19 cellular contexts compared by ENCODE assay signal in genomic region chr14:55355922-55356321, GRCh38.
"Had no signal": no experiment of that assay in that cellular context is flagged by ENCODE, and none has a peak within 500 bp of the region (broad histone marks: within the 10 kb centered on the region; RNA-seq: fewer than 3 reads in every experiment).

No MANE protein-coding gene starts in this region.

- ATAC-seq: left colon; naive thymus-derived CD4-positive, alpha-beta T cell; psoas muscle; stimulated activated naive CD8-positive, alpha-beta T cell treated with anti-CD3 and anti-CD28 coated beads, Interleukin-15, Interleukin-2, amounts not matched to agents 100 U/mL and 50 U/mL, for 24 hours had no signal

- DNase-seq: effector CD4-positive, alpha-beta T cell; endodermal cell; erythroblast; foreskin melanocyte; kidney; left colon; mammary epithelial cell; naive thymus-derived CD4-positive, alpha-beta T cell; nephron progenitor cell; psoas muscle; retina; sigmoid colon; stimulated activated CD4-positive, alpha-beta T cell treated with anti-CD3 and anti-CD28 coated beads, Interleukin-12 subunit alpha, Interleukin-12 subunit beta, amount 100 ng/mL, for 4 hours; stimulated activated naive CD8-positive, alpha-beta T cell treated with anti-CD3 and anti-CD28 coated beads, Interleukin-15, Interleukin-2, amounts not matched to agents 100 U/mL and 50 U/mL, for 24 hours; tibial artery; upper lobe of left lung had no signal

- H3K4me3 ChIP-seq: coronary artery, psoas muscle, sigmoid colon, skin epidermis, tibial artery, upper lobe of left lung, vagina had no signal

- H3K27me3 Mint-ChIP-seq: naive thymus-derived CD4-positive, alpha-beta T cell had no signal

- H3K4me3 Mint-ChIP-seq: endodermal cell; naive thymus-derived CD4-positive, alpha-beta T cell; nephron progenitor cell had no signal

- H3K27ac Mint-ChIP-seq: endodermal cell, nephron progenitor cell had no signal

- H3K27ac ChIP-seq: coronary artery, psoas muscle, sigmoid colon, skin epidermis, tibial artery, upper lobe of left lung, vagina had no signal

- H3K4me1 ChIP-seq: tibial artery had no signal

- H3K27me3 ChIP-seq: sigmoid colon, tibial artery, upper lobe of left lung, vagina had no signal

- H3K4me1 Mint-ChIP-seq: nephron progenitor cell had no signal

- H3K9me3 Mint-ChIP-seq: endodermal cell; naive thymus-derived CD4-positive, alpha-beta T cell; nephron progenitor cell had no signal

- H3K9me3 ChIP-seq: psoas muscle, sigmoid colon, tibial artery, upper lobe of left lung, vagina had no signal
